23 cellular contexts compared by ENCODE assay signal in the genomic region with DNA sequence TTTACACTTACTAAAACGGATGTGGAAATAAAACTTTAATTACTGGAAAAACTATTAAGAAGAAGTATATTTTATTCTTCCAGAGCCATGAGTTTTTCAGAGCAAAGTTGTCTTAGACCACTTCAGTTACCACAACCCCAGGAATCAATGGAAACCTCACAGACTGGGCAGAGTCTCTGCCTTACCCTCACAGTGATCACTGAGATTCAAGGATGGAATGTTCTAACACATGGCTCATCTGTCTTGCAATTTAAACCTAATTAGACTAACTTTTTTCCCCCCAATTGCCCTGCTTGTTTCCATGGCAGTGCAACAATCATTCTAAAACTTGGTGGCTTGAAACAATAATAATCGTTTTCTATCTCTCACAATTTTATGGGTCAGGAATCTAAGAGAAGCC.
A peak's percentile ranks its signal among the peaks of the same experiment; 100 is the strongest.
DNase-seq lines count a peak whose midpoint lies in the region; ATAC-seq and TF ChIP-seq lines count a peak whose summit lies in the region.
"Had no signal": no experiment of that assay in that cellular context is flagged by ENCODE, and none has a peak within 500 bp of the region (broad histone marks: within the 10 kb centered on the region; RNA-seq: fewer than 3 reads in every experiment).

No MANE protein-coding gene starts in this region.

- H3K36me3 Mint-ChIP-seq in CD8-positive, alpha-beta T cell, result no peaks in the 10 kb centered on the region
- H3K36me3 Mint-ChIP-seq: activated naive CD8-positive, alpha-beta T cell treated with anti-CD3 and anti-CD28 coated beads, Interleukin-2, amount 10 ng/mL, durations not matched to agents 7 days and 5 days; natural killer cell had no signal

- no peaks in the 10 kb centered on the region for H4K20me1 ChIP-seq in SK-N-SH (ENCODE audit: insufficient read depth)

- H3K4me3 Mint-ChIP-seq in CD8-positive, alpha-beta T cell, result no peak overlapping the region
- H3K4me3 Mint-ChIP-seq: activated naive CD8-positive, alpha-beta T cell treated with anti-CD3 and anti-CD28 coated beads, Interleukin-2, amount 10 ng/mL, durations not matched to agents 7 days and 5 days; GM23338; natural killer cell; T-helper 17 cell had no signal

- intact Hi-C loops in CD8-positive, alpha-beta T cell (cut with DNase I, micrococcal nuclease), result no loop called here
- intact Hi-C loops in thyroid gland (cut with DNase I), result no loop called here

- H3K27me3 Mint-ChIP-seq in CD8-positive, alpha-beta T cell (ENCODE audit: low read depth), result no peaks in the 10 kb centered on the region
- H3K27me3 Mint-ChIP-seq: activated naive CD8-positive, alpha-beta T cell treated with anti-CD3 and anti-CD28 coated beads, Interleukin-2, amount 10 ng/mL, durations not matched to agents 7 days and 5 days; T-helper 17 cell had no signal

- no peaks in the 10 kb centered on the region for H3K9me2 ChIP-seq in SK-N-SH

- no peak overlapping the region for H3K9ac ChIP-seq in SK-N-SH
- no peak overlapping the region for H3K9ac ChIP-seq in skeletal muscle tissue (ENCODE audit: low read depth in 1 of 3, low read length in 3 of 3)
- H3K9ac ChIP-seq: parathyroid adenoma had no signal

- H3K27ac Mint-ChIP-seq in CD8-positive, alpha-beta T cell, result no peak overlapping the region
- H3K27ac Mint-ChIP-seq: activated naive CD8-positive, alpha-beta T cell treated with anti-CD3 and anti-CD28 coated beads, Interleukin-2, amount 10 ng/mL, durations not matched to agents 7 days and 5 days; GM23338; natural killer cell; T-helper 17 cell had no signal

- peaks cover 13 to 46% of the 10 kb centered on the region in 2 experiments for H3K4me1 ChIP-seq in SK-N-SH (ENCODE audit: control insufficient read depth in 1 of 2, insufficient read depth in 2 of 2, low read depth in 1 of 2, low read length in 1 of 2)
- H3K4me1 ChIP-seq in skeletal muscle tissue (ENCODE audit: control insufficient read depth in 3 of 3, insufficient read depth in 3 of 3, low read length in 3 of 3), result peaks cover 13 to 22% (median 19%) of the 10 kb centered on the region in 3 donors
- no peaks in the 10 kb centered on the region for H3K4me1 ChIP-seq in CD8-positive, alpha-beta T cell (ENCODE audit: insufficient read depth, low read length)
- peaks cover 0 to 6% of the 10 kb centered on the region in 2 donors for H3K4me1 ChIP-seq in thyroid gland
- H3K4me1 ChIP-seq: A549, parathyroid adenoma, SJCRH30 had no signal

- TF ChIP-seq RAD21 in SK-N-SH (IDR thresholded peaks at IDR 0.05; ENCODE audit: low read length), result no peak

- peak; percentile 91 for DNase-seq in AG10803 (ENCODE audit: low read depth)
- no peak for DNase-seq in SK-N-SH
- peak; percentile 24 for DNase-seq in fibroblast of mammary gland (ENCODE audit: low read depth)
- no peak for DNase-seq in CD8-positive, alpha-beta T cell
- no peak for DNase-seq in thyroid gland
- no peak for DNase-seq in NCI-H2171 treated with DMSO at 0.1 percent for 48 hours (lab: John Stamatoyannopoulos, UW)
- DNase-seq: activated CD4-positive, alpha-beta T cell treated with anti-CD3 and anti-CD28 coated beads, Interleukin-2, amount 50 U/mL, for 1 hour; activated naive CD8-positive, alpha-beta T cell treated with anti-CD3 and anti-CD28 coated beads, Interleukin-2, amount 10 ng/mL, durations not matched to agents 7 days and 5 days; C1 segment of cervical spinal cord; dermis blood vessel endothelial cell; glutamatergic neuron; left cardiac atrium; natural killer cell; NCI-H146; OCI-M1; SJCRH30; T-helper 17 cell had no signal

- H3K9me3 Mint-ChIP-seq in CD8-positive, alpha-beta T cell, result peaks cover 13% of the 10 kb centered on the region
- H3K9me3 Mint-ChIP-seq: GM23338 had no signal

- H3K27me3 ChIP-seq in SK-N-SH (ENCODE audit: insufficient read depth), result no peaks in the 10 kb centered on the region
- no peaks in the 10 kb centered on the region for H3K27me3 ChIP-seq in skeletal muscle tissue (ENCODE audit: control insufficient read depth in 3 of 3, insufficient read depth in 3 of 3, low read length in 3 of 3)
- H3K27me3 ChIP-seq in CD8-positive, alpha-beta T cell (ENCODE audit: insufficient read depth, low read length), result no peaks in the 10 kb centered on the region
- H3K27me3 ChIP-seq in thyroid gland, result no peaks in the 10 kb centered on the region
- H3K27me3 ChIP-seq: MG63, SJCRH30 had no signal

- no peak for TF ChIP-seq CTCF in AG10803 (conservative IDR thresholded peaks at IDR 0.05; ENCODE audit: low read length)
- TF ChIP-seq CTCF in SK-N-SH (IDR thresholded peaks at IDR 0.05), result no peak
- TF ChIP-seq CTCF in fibroblast of mammary gland (conservative IDR thresholded peaks at IDR 0.05; ENCODE audit: control insufficient read depth, insufficient read depth, low read depth, low read length), result no peak
- TF ChIP-seq CTCF in CD8-positive, alpha-beta T cell (IDR thresholded peaks at IDR 0.05), result no peak
- TF ChIP-seq CTCF in thyroid gland (IDR thresholded peaks at IDR 0.05), result no peak

- no peak for ATAC-seq in CD8-positive, alpha-beta T cell
- ATAC-seq in GM18498 (IDR thresholded peaks at IDR 0.05; ENCODE audit: unreplicated experiment), result no peak
- ATAC-seq: A549, GM23338, natural killer cell, T-helper 17 cell had no signal

- H3K79me2 ChIP-seq in SK-N-SH (ENCODE audit: insufficient read depth), result no peaks in the 10 kb centered on the region
- H3K79me2 ChIP-seq: parathyroid adenoma had no signal

- no peak overlapping the region for H3K4me2 ChIP-seq in SK-N-SH
- H3K4me2 ChIP-seq: A549, GM23338 had no signal

- 63% methylated on average over 2 of the region's 2 CpGs for WGBS in SK-N-SH (ENCODE audit: low lambda C conversion rate)
- WGBS in thyroid gland, 2 donors, result 65 to 77% methylated on average over 2 of the region's 2 CpGs

- peak overlapping the region; percentile 13; the same call in 1 of the 2 replicates for H2AFZ ChIP-seq in SK-N-SH (ENCODE audit: low read depth)
- H2AFZ ChIP-seq: GM23338, parathyroid adenoma had no signal

- POLR2A ChIA-PET in SK-N-SH (lab: Yijun Ruan, JAX), result no interaction called here
- POLR2A ChIA-PET in CD8-positive, alpha-beta T cell (lab: Charles Lee), result no interaction called here

- H3K27ac ChIP-seq in SK-N-SH (ENCODE audit: low read depth in 2 of 2, low read length in 1 of 2) (peak overlapping the region; percentile 78 to 81), skeletal muscle tissue (ENCODE audit: low read depth, low read length) (peak overlapping the region; percentile 61), thyroid gland (no peak overlapping the region)
- no peak overlapping the region for H3K27ac ChIP-seq in CD8-positive, alpha-beta T cell (ENCODE audit: low read depth, low read length)
- H3K27ac ChIP-seq: A549, parathyroid adenoma, SJCRH30 had no signal

- H3K36me3 ChIP-seq in SK-N-SH (replicated peaks in 1 of 2; ENCODE audit: control insufficient read depth in 1 of 2, insufficient read depth in 2 of 2, low read length in 1 of 2) (no peaks in the 10 kb centered on the region), skeletal muscle tissue (ENCODE audit: control insufficient read depth in 3 of 3, insufficient read depth in 3 of 3, low read length in 3 of 3) (no peaks in the 10 kb centered on the region), thyroid gland (no peaks in the 10 kb centered on the region)
- no peaks in the 10 kb centered on the region for H3K36me3 ChIP-seq in CD8-positive, alpha-beta T cell (ENCODE audit: insufficient read depth, low read length)
- H3K36me3 ChIP-seq: SJCRH30 had no signal

- H3K4me1 Mint-ChIP-seq in CD8-positive, alpha-beta T cell (ENCODE audit: low read depth), result no peaks in the 10 kb centered on the region
- H3K4me1 Mint-ChIP-seq: activated naive CD8-positive, alpha-beta T cell treated with anti-CD3 and anti-CD28 coated beads, Interleukin-2, amount 10 ng/mL, durations not matched to agents 7 days and 5 days; natural killer cell; T-helper 17 cell had no signal

- no peak for TF ChIP-seq EP300 in SK-N-SH (IDR thresholded peaks at IDR 0.05; ENCODE audit: borderline replicate concordance in 1 of 2, low read depth in 1 of 2, low read length in 1 of 2)

- no peaks in the 10 kb centered on the region for H3K9me3 ChIP-seq in SK-N-SH
- H3K9me3 ChIP-seq in skeletal muscle tissue (ENCODE audit: control insufficient read depth in 3 of 3, low read length in 3 of 3), result no peaks in the 10 kb centered on the region
- H3K9me3 ChIP-seq in CD8-positive, alpha-beta T cell (ENCODE audit: low read length), result no peaks in the 10 kb centered on the region
- H3K9me3 ChIP-seq in thyroid gland, result no peaks in the 10 kb centered on the region
- H3K9me3 ChIP-seq: A549, SJCRH30 had no signal

- no peak overlapping the region for H3K4me3 ChIP-seq in AG10803 (ENCODE audit: low read length)
- H3K4me3 ChIP-seq in SK-N-SH (ENCODE audit: low read depth in 2 of 2, low read length in 1 of 2), result no peak overlapping the region
- no peak overlapping the region for H3K4me3 ChIP-seq in fibroblast of mammary gland (ENCODE audit: control insufficient read depth, low read depth, low read length)
- no peak overlapping the region for H3K4me3 ChIP-seq in skeletal muscle tissue (ENCODE audit: low read length in 3 of 3)
- no peak overlapping the region for H3K4me3 ChIP-seq in CD8-positive, alpha-beta T cell (ENCODE audit: low read depth, low read length)
- H3K4me3 ChIP-seq in thyroid gland (replicated peaks in 1 of 3), result no peak overlapping the region
- H3K4me3 ChIP-seq: A549, GM23338, MG63, SJCRH30 had no signal

- CTCF ChIA-PET in SK-N-SH (lab: Yijun Ruan, JAX), result no interaction called here
- CTCF ChIA-PET in CD8-positive, alpha-beta T cell (lab: Charles Lee), result no interaction called here

- TF ChIP-seq POLR2A in thyroid gland (IDR thresholded peaks at IDR 0.05), result no peak

- H3F3A ChIP-seq in SK-N-SH (replicated peaks; ENCODE audit: insufficient read depth), result peaks cover 18% of the 10 kb centered on the region

TF ChIP-seq in SK-N-SH, 30 proteins besides CTCF, POLR2A, EP300 and RAD21:
- TF ChIP-seq RXRA (IDR thresholded peaks at IDR 0.05; ENCODE audit: borderline replicate concordance, low read depth), result no peak
- TF ChIP-seq NRF1 (IDR thresholded peaks at IDR 0.05; ENCODE audit: low read depth, low read length), result no peak
- TF ChIP-seq TAF1 (IDR thresholded peaks at IDR 0.05; ENCODE audit: borderline replicate concordance, low read depth, low read length), result no peak
- no peak for TF ChIP-seq EZH2phosphoT487 (IDR thresholded peaks at IDR 0.05; ENCODE audit: borderline replicate concordance, low read depth)
- TF ChIP-seq JUND (IDR thresholded peaks at IDR 0.05), result no peak
TF ChIP-seq in SK-N-SH: peak in this region for 0.

Comparison
In these comparisons a context has a peak if more than half of its experiments do, and no peak if none do; other contexts are left out.
1. DNase-seq: peak in AG10803 (single experiment) and fibroblast of mammary gland (single experiment); none in SK-N-SH (single experiment), CD8-positive, alpha-beta T cell (0 of 7), thyroid gland (0 of 2) and NCI-H2171 treated with DMSO at 0.1 percent for 48 hours (single experiment).
2. H3K27ac ChIP-seq: peak in SK-N-SH (2 of 2) and skeletal muscle tissue (single experiment); none in CD8-positive, alpha-beta T cell (single experiment) and thyroid gland (0 of 3).